In genomic region chr5:58458851-58459275, GRCh38 we compare ENCODE assay signal across 9 cellular contexts. TPM values are rescaled to one million over a fixed set of nuclear protein-coding genes. Genes with fewer than 3 reads are reported as not detected.
A peak's percentile ranks its signal among the peaks of the same experiment; 100 is the strongest.
DNase-seq lines count a peak whose midpoint lies in the region; ATAC-seq, FAIRE-seq and TF ChIP-seq lines count a peak whose summit lies in the region.
"Had no signal": no experiment of that assay in that cellular context is flagged by ENCODE, and none has a peak within 500 bp of the region (broad histone marks: within the 10 kb centered on the region; RNA-seq: fewer than 3 reads in every experiment).

No MANE protein-coding gene starts in this region.

- intact Hi-C loops in PC-3 (cut with micrococcal nuclease), result loop anchor here (2.0 to 5.0 kb wide), 2 partner anchors 142 to 324 kb away; no protein-coding TSS in a partner anchor

- DNase-seq in CD8-positive, alpha-beta memory T cell, result peak in 1 of 5 donors; percentile 39
- DNase-seq in PC-3 (peak; percentile 55), epithelial cell of prostate (ENCODE audit: low read depth, low spot score) (no peak), HuH-7.5 (ENCODE audit: low spot score) (no peak), D721Med (ENCODE audit: insufficient read length, low spot score) (no peak)
- no peak for DNase-seq in activated CD4-positive, CD25-positive, alpha-beta regulatory T cell treated with anti-CD3 and anti-CD28 coated beads, Interleukin-2, amount 50 U/mL, for 72 hours

- peak overlapping the region; percentile 69 for H3K4me3 ChIP-seq in CD8-positive, alpha-beta memory T cell (ENCODE audit: low read length)
- peak overlapping the region; percentile 99 for H3K4me3 ChIP-seq in PC-3 (ENCODE audit: low read length)
- H3K4me3 ChIP-seq in neutrophil (ENCODE audit: low read depth in 1 of 2, low read length in 1 of 2), result peak overlapping the region; percentile 79 to 98

- TF ChIP-seq CTCF in PC-3 (conservative IDR thresholded peaks at IDR 0.05; ENCODE audit: low read depth, low read length), result no peak
- no peak for TF ChIP-seq CTCF in neutrophil (IDR thresholded peaks at IDR 0.05)
- no peak for TF ChIP-seq CTCF in D721Med (IDR thresholded peaks at IDR 0.05; ENCODE audit: insufficient read depth, missing control alignments)

- peaks cover 13 to 17% (median 17%) of the 10 kb centered on the region in 3 donors for H3K4me1 Mint-ChIP-seq in CD8-positive, alpha-beta memory T cell

- peaks cover 59% of the 10 kb centered on the region for H3K79me2 ChIP-seq in PC-3 (ENCODE audit: low read length)

- H3F3A ChIP-seq in PC-3 (ENCODE audit: low read length, unreplicated experiment), result no peaks in the 10 kb centered on the region

- no peak overlapping the region for H3K27ac ChIP-seq in CD8-positive, alpha-beta memory T cell (ENCODE audit: low read depth, low read length)
- H3K27ac ChIP-seq in PC-3 (ENCODE audit: low read length) (peak overlapping the region; percentile 84), epithelial cell of prostate (peak overlapping the region; percentile 91), neutrophil (no peak overlapping the region)
- H3K27ac ChIP-seq: HL-60 had no signal

- H3K27me3 ChIP-seq in CD8-positive, alpha-beta memory T cell (ENCODE audit: insufficient read depth, low read length, poor library complexity, severe bottlenecking), result no peaks in the 10 kb centered on the region
- no peaks in the 10 kb centered on the region for H3K27me3 ChIP-seq in PC-3 (ENCODE audit: low read length)
- H3K27me3 ChIP-seq in neutrophil, result peaks cover 38% of the 10 kb centered on the region

- no peak for FAIRE-seq in D721Med (lab: Jason Lieb, UNC)

- POLR2A ChIA-PET in CD8-positive, alpha-beta memory T cell (lab: Charles Lee), result no interaction called here
- POLR2A ChIA-PET in PC-3 (lab: Charles Lee; ENCODE audit: unreplicated experiment), result interaction anchor here (0.6 to 0.7 kb wide), 4 partner anchors 271 to 808 kb away, joined by 3 to 5 read pairs (median 4); no protein-coding TSS in a partner anchor

- H3K4me3 Mint-ChIP-seq in CD8-positive, alpha-beta memory T cell, result peak overlapping the region; percentile 84 to 92 (median 87)

- H3K36me3 Mint-ChIP-seq in CD8-positive, alpha-beta memory T cell, result peaks cover 0 to 1% (median 0%) of the 10 kb centered on the region in 3 donors

- H3K4me1 ChIP-seq in CD8-positive, alpha-beta memory T cell (ENCODE audit: insufficient read depth, low read length), result peaks cover 11% of the 10 kb centered on the region
- H3K4me1 ChIP-seq in PC-3 (ENCODE audit: insufficient read depth, low read length) (peaks cover 46% of the 10 kb centered on the region), neutrophil (ENCODE audit: control insufficient read depth in 1 of 2, insufficient read depth in 1 of 2, low read depth in 1 of 2, low read length in 1 of 2) (peaks cover 10 to 16% of the 10 kb centered on the region in 2 experiments)

- H3K9me3 Mint-ChIP-seq in CD8-positive, alpha-beta memory T cell, result no peaks in the 10 kb centered on the region

- H3K9me3 ChIP-seq in CD8-positive, alpha-beta memory T cell (ENCODE audit: low read length), result no peaks in the 10 kb centered on the region
- H3K9me3 ChIP-seq in PC-3 (ENCODE audit: low read length) (no peaks in the 10 kb centered on the region), neutrophil (no peaks in the 10 kb centered on the region)

- H3K4me2 ChIP-seq in PC-3 (ENCODE audit: low read length), result peak overlapping the region; percentile 91

- H3K9ac ChIP-seq in PC-3 (ENCODE audit: low read length), result peak overlapping the region; percentile 95

- CTCF ChIA-PET in CD8-positive, alpha-beta memory T cell (lab: Charles Lee), result interaction anchor here (3.7 kb wide), 1 partner anchor 1160 kb away, joined by 41 read pairs; no protein-coding TSS in a partner anchor
- CTCF ChIA-PET in PC-3 (lab: Charles Lee), result interaction anchor here (0.7 to 0.9 kb wide), 2 partner anchors 275 to 679 kb away, joined by 3 to 4 read pairs; no protein-coding TSS in a partner anchor

- ATAC-seq in PC-3, result no peak
- ATAC-seq in GM18505 (IDR thresholded peaks at IDR 0.05; ENCODE audit: unreplicated experiment), result no peak

- no peak for TF ChIP-seq POLR2A in GM18505 (IDR thresholded peaks at IDR 0.05; ENCODE audit: borderline replicate concordance, extremely low read depth, insufficient read depth, insufficient read length)

- BruUV-seq in PC-3 (replicated peaks; lab: Mats Ljungman, UMichigan), result no TSS peak

- H3K27me3 Mint-ChIP-seq in CD8-positive, alpha-beta memory T cell, result peaks cover 19 to 20% of the 10 kb centered on the region in 2 donors

- peaks cover 59% of the 10 kb centered on the region for H4K20me1 ChIP-seq in PC-3 (ENCODE audit: low read length)

- no peak overlapping the region for H2AFZ ChIP-seq in PC-3 (ENCODE audit: low read length)

- peak overlapping the region in 6 of 8 donors; percentile 38 to 86 (median 68) for H3K27ac Mint-ChIP-seq in CD8-positive, alpha-beta memory T cell

- H3K36me3 ChIP-seq in CD8-positive, alpha-beta memory T cell (ENCODE audit: insufficient read depth, low read length), result no peaks in the 10 kb centered on the region
- peaks cover 51% of the 10 kb centered on the region for H3K36me3 ChIP-seq in PC-3 (ENCODE audit: low read depth, low read length)
- no peaks in the 10 kb centered on the region for H3K36me3 ChIP-seq in neutrophil

- H3K9me2 ChIP-seq in PC-3 (replicated peaks; ENCODE audit: low read length), result no peaks in the 10 kb centered on the region

RNA-seq across cellular contexts. Expression of gene PLK2, which starts 1.0 kb away (rescaled TPM):
- total RNA-seq in CD8-positive, alpha-beta memory T cell, result 1 to 10 TPM; 2.5 to 3.0 TPM
- 5.2 TPM for polyA plus RNA-seq in CD8-positive, alpha-beta memory T cell
- total RNA-seq in PC-3 (2014; rRNA removed), result 372 and 564 TPM in 2 replicates

RNA-seq across cellular contexts. Expression of gene GAPT, which starts 32.4 kb away (rescaled TPM):
- total RNA-seq in CD8-positive, alpha-beta memory T cell, result under 1 TPM in 1 of 2 experiments, not detected in 1; 0.26 TPM
- 1.3 TPM for polyA plus RNA-seq in CD8-positive, alpha-beta memory T cell
- total RNA-seq in PC-3 (2014; rRNA removed), result not detected in 2 replicates

Comparison
In these comparisons a context has a peak if more than half of its experiments do, and no peak if none do; other contexts are left out.
1. H3K27ac ChIP-seq: peak in PC-3 (single experiment) and epithelial cell of prostate (single experiment); none in CD8-positive, alpha-beta memory T cell (single experiment) and neutrophil (single experiment).
2. RNA of gene PLK2, which starts 1.0 kb away (total RNA-seq): 372 to 564 TPM in PC-3; 2.5 to 3.0 TPM in CD8-positive, alpha-beta memory T cell; every median in the first group is over 10 times any median in the second.
3. Peak in every context shown above with its lines, with median percentiles within 50 percentile points of each other: H3K4me3 ChIP-seq.